8 cellular contexts compared by ENCODE assay signal in the genomic region with DNA sequence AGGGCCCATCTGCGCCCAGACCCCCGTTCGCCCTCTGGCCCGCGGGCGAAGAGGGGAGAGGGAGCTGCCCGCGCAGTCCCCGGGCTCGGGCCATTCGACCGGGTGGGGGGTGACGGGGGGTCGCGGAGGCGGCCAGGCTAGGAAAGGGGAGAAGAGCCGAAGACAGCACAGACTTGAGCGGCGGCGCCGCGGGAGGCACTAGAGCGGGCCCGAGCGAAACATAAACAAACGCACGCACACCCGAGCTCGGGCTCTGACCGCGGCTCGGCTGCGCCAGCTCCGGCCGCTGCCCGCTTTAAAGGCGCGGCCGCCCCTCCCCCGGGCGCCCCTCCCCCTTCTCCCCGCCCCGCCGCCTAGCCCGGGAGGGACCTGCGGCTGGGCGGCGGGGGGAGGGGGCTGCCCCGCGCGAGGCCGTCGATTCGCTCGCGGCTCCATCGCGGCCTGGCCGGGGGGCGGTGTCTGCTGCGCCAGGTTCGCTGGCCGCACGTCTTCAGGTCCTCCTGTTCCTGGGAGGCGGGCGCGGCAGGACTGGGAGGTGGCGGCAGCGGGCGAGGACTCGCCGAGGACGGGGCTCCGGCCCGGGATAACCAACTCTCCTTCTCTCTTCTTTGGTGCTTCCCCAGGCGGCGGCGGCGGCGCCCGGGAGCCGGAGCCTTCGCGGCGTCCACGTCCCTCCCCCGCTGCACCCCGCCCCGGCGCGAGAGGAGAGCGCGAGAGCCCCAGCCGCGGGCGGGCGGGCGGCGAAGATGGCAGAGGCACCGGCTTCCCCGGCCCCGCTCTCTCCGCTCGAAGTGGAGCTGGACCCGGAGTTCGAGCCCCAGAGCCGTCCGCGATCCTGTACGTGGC. TPM values are rescaled to one million over a fixed set of nuclear protein-coding genes. Genes with fewer than 3 reads are reported as not detected.
DNase-seq lines count a peak whose midpoint lies in the region; ATAC-seq, FAIRE-seq and TF ChIP-seq lines count a peak whose summit lies in the region.

Gene FOXO3, plus strand, starts transcription at position 455 of the 846 bp plus-strand sequence. Its CDS starts 292 bp downstream, at position 747.

- peaks cover 16% of the 10 kb centered on the region for H4K20me1 ChIP-seq in K562 (replicated peaks; ENCODE audit: control insufficient read depth, insufficient read depth, low read length)
- H4K20me1 ChIP-seq in hepatocyte (ENCODE audit: insufficient read depth, poor library complexity, severe bottlenecking), result peaks cover 39% of the 10 kb centered on the region

- H3K4me1 ChIP-seq in ES-I3 (ENCODE audit: insufficient read depth, low read length) (peaks cover 16% of the 10 kb centered on the region), K562 (replicated peaks in 1 of 2; ENCODE audit: control insufficient read depth in 2 of 2, insufficient read depth in 2 of 2, low read length in 2 of 2) (peaks cover 39 to 44% of the 10 kb centered on the region in 2 experiments), hepatocyte (ENCODE audit: insufficient read depth) (peaks cover 34% of the 10 kb centered on the region), rectal smooth muscle tissue (ENCODE audit: control insufficient read depth, insufficient read depth, low read length) (peaks cover 34% of the 10 kb centered on the region)

- TF ChIP-seq POLR2A in K562 (conservative IDR thresholded peaks at IDR 0.05), result peak; percentile 79

- peak within 1 kb of the TSS; percentile 89 for H3K4me2 ChIP-seq in K562 (ENCODE audit: insufficient read depth, low read length)
- H3K4me2 ChIP-seq in hepatocyte, result peak within 1 kb of the TSS; percentile 89

- no peaks in the 10 kb centered on the region for H3K9me2 ChIP-seq in hepatocyte (replicated peaks; ENCODE audit: insufficient read depth)

- no peaks in the 10 kb centered on the region for H3K27me3 ChIP-seq in K562 (ENCODE audit: control insufficient read depth in 2 of 2, insufficient read depth in 2 of 2, low read length in 2 of 2)
- H3K27me3 ChIP-seq in hepatocyte, result no peaks in the 10 kb centered on the region
- no peaks in the 10 kb centered on the region for H3K27me3 ChIP-seq in rectal smooth muscle tissue (ENCODE audit: control insufficient read depth, insufficient read depth, low read length)

- H3K36me3 ChIP-seq in ES-I3 (ENCODE audit: insufficient read depth, low read length) (no peaks in the 10 kb centered on the region), K562 (ENCODE audit: control insufficient read depth, insufficient read depth, low read length) (no peaks in the 10 kb centered on the region), hepatocyte (replicated peaks; ENCODE audit: insufficient read depth, low read depth) (no peaks in the 10 kb centered on the region), rectal smooth muscle tissue (ENCODE audit: control insufficient read depth, insufficient read depth, low read length) (peaks cover 2% of the 10 kb centered on the region)

- intact Hi-C loops in K562 (cut with micrococcal nuclease), result loop anchor here (5.0 kb wide), 2 partner anchors 72 to 222 kb away; no protein-coding TSS in a partner anchor

- BruUV-seq in K562 (replicated peaks; lab: Mats Ljungman, UMichigan), result no TSS peak

- 1% methylated on average over 18 of the region's 110 CpGs for WGBS in K562 (ENCODE audit: insufficient coverage, low coverage, missing lambda C conversion rate)
- WGBS in hepatocyte (ENCODE audit: low lambda C conversion rate, missing lambda C conversion rate), result 4% methylated on average over 15 of the region's 110 CpGs

- DNase-seq in NAMALWA (ENCODE audit: low spot score), result peak; percentile 66
- peak; percentile 67 for DNase-seq in T-helper 9 cell
- DNase-seq in K562 (ENCODE audit: extremely low read depth in 1 of 4, low spot score in 3 of 4), result peak; percentile 83 to 85 (median 84)
- DNase-seq in hepatocyte (ENCODE audit: low spot score), result peak; percentile 96
- DNase-seq in NCI-H1694 (lab: John Stamatoyannopoulos, UW), result no peak

- H3K9ac ChIP-seq in ES-I3 (ENCODE audit: low read depth, low read length), result peak within 1 kb of the TSS; percentile 88
- H3K9ac ChIP-seq in K562 (ENCODE audit: insufficient read depth in 1 of 2, low read depth in 2 of 2, low read length in 2 of 2), result peak within 1 kb of the TSS; percentile 88 to 93
- peak within 1 kb of the TSS; percentile 95 for H3K9ac ChIP-seq in rectal smooth muscle tissue (ENCODE audit: low read length)

- POLR2A ChIA-PET in K562 (lab: Yijun Ruan, JAX), result interaction anchor here (0.6 to 1.1 kb wide), 6 partner anchors 13 to 331 kb away, joined by 3 to 9 read pairs (median 4); no protein-coding TSS in a partner anchor

- no peak for FAIRE-seq in K562 (lab: Jason Lieb, UNC)

- ATAC-seq in K562 (peak; percentile 65), GM21423 (IDR thresholded peaks at IDR 0.05; ENCODE audit: unreplicated experiment) (no peak)

- peak within 1 kb of the TSS; percentile 99 for H3K27ac ChIP-seq in K562 (ENCODE audit: extremely low read depth, low read depth, low read length)
- H3K27ac ChIP-seq in hepatocyte, result peak within 1 kb of the TSS; percentile 99
- H3K27ac ChIP-seq in rectal smooth muscle tissue (ENCODE audit: low read depth, low read length), result peak within 1 kb of the TSS; percentile 100

- no peaks in the 10 kb centered on the region for H3K9me1 ChIP-seq in K562 (ENCODE audit: control insufficient read depth, insufficient read depth, low read length)

- H2AFZ ChIP-seq in K562 (ENCODE audit: low read depth, low read length) (peak within 1 kb of the TSS; percentile 84), hepatocyte (peak within 1 kb of the TSS; percentile 73)

- TF ChIP-seq RAD21 in K562 (CRISPR knock-in tag; conservative IDR thresholded peaks at IDR 0.05 in 1 of 2, IDR thresholded peaks at IDR 0.05 in 1 of 2), result 0 out of 4 replicates have a peak, but pooled peaks of 1 of the 2 experiments have one; percentile 2

- TF ChIP-seq CTCF in K562 (IDR thresholded peaks at IDR 0.05 in 2 of 3, conservative IDR thresholded peaks at IDR 0.05 in 1 of 3; ENCODE audit: insufficient read depth in 2 of 3, low read depth in 1 of 3, low read length in 3 of 3), result no peak
- peak; percentile 4 for TF ChIP-seq CTCF in hepatocyte (IDR thresholded peaks at IDR 0.05; ENCODE audit: poor library complexity)

- peaks cover 31% of the 10 kb centered on the region for H3K79me2 ChIP-seq in K562 (ENCODE audit: control insufficient read depth, insufficient read depth, low read length)
- H3K79me2 ChIP-seq in hepatocyte, result peaks cover 41% of the 10 kb centered on the region

- TF ChIP-seq EP300 in K562 (IDR thresholded peaks at IDR 0.05; ENCODE audit: low read length), result no peak

- H3K9me3 ChIP-seq in ES-I3 (ENCODE audit: control insufficient read depth, insufficient read depth, low read length), result no peaks in the 10 kb centered on the region
- H3K9me3 ChIP-seq in K562 (replicated peaks; ENCODE audit: control insufficient read depth, insufficient read depth, low read depth, low read length), result no peaks in the 10 kb centered on the region
- no peaks in the 10 kb centered on the region for H3K9me3 ChIP-seq in hepatocyte (ENCODE audit: low read depth)

- CTCF ChIA-PET in K562 (lab: Yijun Ruan, JAX; ENCODE audit: low intra/inter-chr PET ratio), result no interaction called here

- peak within 1 kb of the TSS; percentile 82 for H3K4me3 ChIP-seq in K562
- peak within 1 kb of the TSS; percentile 94 for H3K4me3 ChIP-seq in hepatocyte
- peak within 1 kb of the TSS; percentile 96 for H3K4me3 ChIP-seq in rectal smooth muscle tissue (ENCODE audit: low read length)

- in situ Hi-C loops in K562 (cut with MboI), result no loop called here

TF ChIP-seq in K562, 482 proteins besides CTCF, POLR2A, EP300 and RAD21 (continues in another document):
- TF ChIP-seq CCNT2 (IDR thresholded peaks at IDR 0.05; ENCODE audit: borderline replicate concordance, extremely low read depth, insufficient read length, low read depth, low read length), result peak; percentile 17
- TF ChIP-seq, protein P1, sequence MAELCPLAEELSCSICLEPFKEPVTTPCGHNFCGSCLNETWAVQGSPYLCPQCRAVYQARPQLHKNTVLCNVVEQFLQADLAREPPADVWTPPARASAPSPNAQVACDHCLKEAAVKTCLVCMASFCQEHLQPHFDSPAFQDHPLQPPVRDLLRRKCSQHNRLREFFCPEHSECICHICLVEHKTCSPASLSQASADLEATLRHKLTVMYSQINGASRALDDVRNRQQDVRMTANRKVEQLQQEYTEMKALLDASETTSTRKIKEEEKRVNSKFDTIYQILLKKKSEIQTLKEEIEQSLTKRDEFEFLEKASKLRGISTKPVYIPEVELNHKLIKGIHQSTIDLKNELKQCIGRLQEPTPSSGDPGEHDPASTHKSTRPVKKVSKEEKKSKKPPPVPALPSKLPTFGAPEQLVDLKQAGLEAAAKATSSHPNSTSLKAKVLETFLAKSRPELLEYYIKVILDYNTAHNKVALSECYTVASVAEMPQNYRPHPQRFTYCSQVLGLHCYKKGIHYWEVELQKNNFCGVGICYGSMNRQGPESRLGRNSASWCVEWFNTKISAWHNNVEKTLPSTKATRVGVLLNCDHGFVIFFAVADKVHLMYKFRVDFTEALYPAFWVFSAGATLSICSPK (IDR thresholded peaks at IDR 0.05; ENCODE audit: borderline replicate concordance), result no peak
- TF ChIP-seq TARDBP (IDR thresholded peaks at IDR 0.05), result no peak
- no peak for TF ChIP-seq ZNF445 (CRISPR knock-in tag; IDR thresholded peaks at IDR 0.05; ENCODE audit: low read depth)
- no peak; the same call in 1 of the 2 replicates for TF ChIP-seq LCOR (CRISPR knock-in tag; IDR thresholded peaks at IDR 0.05)
- TF ChIP-seq NFRKB (IDR thresholded peaks at IDR 0.05; ENCODE audit: low read depth), result no peak
- peak; percentile 66 for TF ChIP-seq SP1 (CRISPR knock-in tag; IDR thresholded peaks at IDR 0.05)

RNA-seq across cellular contexts. Expression of gene FOXO3, which starts in this region (rescaled TPM):
- total RNA-seq in K562 (2011; cell fraction: chromatin; rRNA removed; ENCODE audit: low replicate concordance), result 9.3 and 13.8 TPM in 2 replicates
- 7.5 and 7.6 TPM in 2 replicates for total RNA-seq in K562 (2011; cell fraction: nucleolus; rRNA removed)
- 7.3 and 7.9 TPM in 2 replicates for total RNA-seq in K562 (2011; cell fraction: nucleoplasm; rRNA removed)
- total RNA-seq in K562 (2014; rRNA removed) (6.0 and 7.3 TPM in 2 replicates), K562 (2014; rRNA removed; fragmentation: Illumina TruSeq; extraction: Trizol) (6.8 and 8.9 TPM in 2 replicates), K562 (2015; rRNA removed; fragmentation: Illumina TruSeq; extraction: Trizol) (5.2 and 5.3 TPM in 2 replicates), K562 (2021) (10.6 and 14.6 TPM in 2 replicates), hepatocyte (51.0 and 54.9 TPM in 2 replicates)
- polyA plus RNA-seq in K562 (2011; rRNA removed) (5.8 and 8.4 TPM in 2 replicates), K562 (2014; fragmentation: Illumina TruSeq; extraction: Trizol) (9.4 and 11.0 TPM in 2 replicates), K562 (2014; fragmentation: Nextera tagmentation; extraction: Ambion mirVana) (1 to 10 TPM; 3.0 to 4.7 TPM), K562 (2014; rRNA removed) (5.2 and 6.4 TPM in 2 replicates), hepatocyte (44.6 and 50.1 TPM in 2 replicates)
- 8.5 and 8.7 TPM in 2 replicates for polyA plus RNA-seq in K562 (2011; cell fraction: cytosol; rRNA removed)
- 5.1 and 6.3 TPM in 2 replicates for polyA plus RNA-seq in K562 (2011; cell fraction: nucleus; rRNA removed)
- 7.3 and 9.4 TPM in 2 replicates for polyA plus RNA-seq in K562 (2012)
- 23.3 and 23.7 TPM in 2 replicates for polyA minus RNA-seq in K562 (2011; rRNA and poly(A)+ RNA removed)
- polyA minus RNA-seq in K562 (2011; cell fraction: cytosol; rRNA and poly(A)+ RNA removed), result 12.4 and 15.8 TPM in 2 replicates
- polyA minus RNA-seq in K562 (2011; cell fraction: nucleus; rRNA and poly(A)+ RNA removed), result 8.8 and 12.3 TPM in 2 replicates
